In the genomic region with DNA sequence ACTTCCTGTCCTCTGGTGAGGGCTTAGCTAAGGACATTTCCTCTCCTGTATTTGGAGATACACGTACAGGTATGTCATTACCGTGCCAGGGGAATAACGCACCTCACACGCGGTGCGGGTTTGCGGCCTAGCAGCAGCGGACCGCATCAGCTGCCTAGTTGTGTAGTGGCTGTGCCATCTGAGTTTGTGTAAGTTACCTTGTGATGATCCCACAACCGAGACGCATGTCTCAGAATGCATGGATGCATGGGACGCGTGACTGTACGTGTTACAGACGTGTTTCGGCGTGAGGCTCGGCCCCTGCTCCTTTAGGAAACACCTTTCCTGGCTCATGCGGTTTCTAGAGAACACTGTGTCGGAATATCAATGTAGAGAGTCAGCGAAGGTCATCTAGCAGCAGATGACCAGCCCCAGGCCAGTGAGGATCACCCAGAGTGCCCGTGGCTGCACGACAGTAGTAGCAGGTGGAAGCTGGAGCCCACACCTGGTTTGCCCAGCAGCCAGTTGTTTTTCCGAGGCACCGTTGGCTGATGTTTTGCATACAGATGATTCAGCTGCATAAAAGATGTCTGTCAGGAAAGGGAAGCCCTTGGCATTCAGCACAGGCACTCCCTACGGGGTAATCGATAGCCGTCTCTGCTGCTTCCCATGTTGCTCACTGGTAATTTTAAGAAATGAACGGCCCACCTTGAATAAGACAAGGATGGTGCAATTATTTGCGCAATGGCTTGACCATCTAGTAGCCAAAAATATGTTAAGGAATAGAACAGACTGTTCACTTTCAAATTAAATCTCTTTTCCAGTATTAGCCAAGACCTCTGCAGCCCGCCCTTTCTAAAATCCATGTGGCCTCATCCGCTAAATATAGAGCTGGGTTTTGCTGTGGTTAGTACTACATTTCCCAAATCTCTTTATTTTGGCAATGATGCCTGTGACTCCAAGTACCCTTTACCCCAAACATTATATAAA, we compare ENCODE assay signal across 8 cellular contexts. TPM values are rescaled to one million over a fixed set of nuclear protein-coding genes. Genes with fewer than 3 reads are reported as not detected.
A peak's percentile ranks its signal among the peaks of the same experiment; 100 is the strongest.
DNase-seq lines count a peak whose midpoint lies in the region; ATAC-seq, FAIRE-seq and TF ChIP-seq lines count a peak whose summit lies in the region.

No MANE protein-coding gene starts in this region.

- intact Hi-C loops in kidney (cut with DNase I), result no loop called here

- peaks cover 18% of the 10 kb centered on the region for H3K4me1 Mint-ChIP-seq in activated T-cell treated with anti-CD3 and anti-CD28 coated beads, Interleukin-2, amount 50 U/mL, for 72 hours (ENCODE audit: low read depth)

- no peaks in the 10 kb centered on the region for H3K27me3 ChIP-seq in stomach smooth muscle (ENCODE audit: control insufficient read depth in 1 of 2, insufficient read depth in 2 of 2, low read length in 2 of 2)

- ATAC-seq in activated T-cell treated with anti-CD3 and anti-CD28 coated beads, Interleukin-2, amount 50 U/mL, for 72 hours (replicated peaks in 1 of 2), result peak; percentile 53 to 55

- peaks cover 32% of the 10 kb centered on the region for H3K27me3 Mint-ChIP-seq in activated T-cell treated with anti-CD3 and anti-CD28 coated beads, Interleukin-2, amount 50 U/mL, for 72 hours (ENCODE audit: low read depth)

- peak overlapping the region; percentile 76 to 85 for H3K27ac ChIP-seq in kidney (ENCODE audit: low read depth in 2 of 2, low read length in 2 of 2)
- no peak overlapping the region for H3K27ac ChIP-seq in stomach smooth muscle (ENCODE audit: low read length)

- no peaks in the 10 kb centered on the region for H3K9me3 Mint-ChIP-seq in activated T-cell treated with anti-CD3 and anti-CD28 coated beads, Interleukin-2, amount 50 U/mL, for 72 hours

- in situ Hi-C loops in astrocyte of the spinal cord (cut with HindIII; ENCODE audit: low sequenced_read_pairs), result no loop called here
- in situ Hi-C loops in GM13976 (cut with MboI; ENCODE audit: low sequenced_read_pairs, unreplicated experiment), result loop anchor here (25.0 kb wide), 1 partner anchor 95 kb away; no protein-coding TSS in a partner anchor

- H3K36me3 ChIP-seq in kidney (ENCODE audit: control insufficient read depth in 1 of 2, insufficient read depth in 2 of 2, low read length in 2 of 2) (no peaks in the 10 kb centered on the region), stomach smooth muscle (ENCODE audit: control insufficient read depth in 2 of 2, insufficient read depth in 2 of 2, low read length in 2 of 2) (no peaks in the 10 kb centered on the region)

- H3K4me1 ChIP-seq in kidney (ENCODE audit: control insufficient read depth in 1 of 2, insufficient read depth in 1 of 2, low read depth in 1 of 2, low read length in 2 of 2), result peaks cover 13 to 14% of the 10 kb centered on the region in 2 donors
- H3K4me1 ChIP-seq in stomach smooth muscle (ENCODE audit: control insufficient read depth, insufficient read depth, low read length), result peaks cover 17% of the 10 kb centered on the region

- H3K9me3 ChIP-seq in kidney (ENCODE audit: control insufficient read depth in 1 of 2, low read length in 2 of 2) (no peaks in the 10 kb centered on the region), stomach smooth muscle (ENCODE audit: control insufficient read depth in 2 of 2, low read length in 2 of 2) (no peaks in the 10 kb centered on the region)

- TF ChIP-seq POLR2A in NB4 (IDR thresholded peaks at IDR 0.05; ENCODE audit: extremely low read depth, insufficient read length), result no peak

- peak overlapping the region; percentile 91 to 94 for H3K4me3 Mint-ChIP-seq in activated T-cell treated with anti-CD3 and anti-CD28 coated beads, Interleukin-2, amount 50 U/mL, for 72 hours

- peak overlapping the region; percentile 71 for H3K27ac Mint-ChIP-seq in activated T-cell treated with anti-CD3 and anti-CD28 coated beads, Interleukin-2, amount 50 U/mL, for 72 hours

- H3K9ac ChIP-seq in kidney (ENCODE audit: low read length in 2 of 2) (peak overlapping the region; percentile 71 to 96), stomach smooth muscle (ENCODE audit: low read length in 2 of 2) (peak overlapping the region; percentile 87)

- no peaks in the 10 kb centered on the region for H3K36me3 Mint-ChIP-seq in activated T-cell treated with anti-CD3 and anti-CD28 coated beads, Interleukin-2, amount 50 U/mL, for 72 hours (ENCODE audit: insufficient read depth in 2 of 2)

- TF ChIP-seq CTCF in NB4 (IDR thresholded peaks at IDR 0.05; ENCODE audit: low read depth, low read length), result no peak
- no peak for TF ChIP-seq CTCF in astrocyte of the spinal cord (IDR thresholded peaks at IDR 0.05; ENCODE audit: low read depth, low read length)
- no peak for TF ChIP-seq CTCF in kidney (IDR thresholded peaks at IDR 0.05; ENCODE audit: borderline replicate concordance, extremely low read depth, insufficient read depth)
- TF ChIP-seq CTCF in GM13976 (IDR thresholded peaks at IDR 0.05; ENCODE audit: borderline replicate concordance, control extremely low read depth, extremely low read depth, insufficient read depth, missing control alignments), result no peak

- H3K4me3 ChIP-seq in NB4 (ENCODE audit: low read depth, low read length) (peak overlapping the region; percentile 71), astrocyte of the spinal cord (ENCODE audit: low read depth, low read length) (peak overlapping the region; percentile 53), kidney (ENCODE audit: low read length in 2 of 2) (peak overlapping the region; percentile 96 to 99), stomach smooth muscle (ENCODE audit: low read length in 2 of 2) (peak overlapping the region; percentile 90 to 99)

- DNase-seq in activated T-cell treated with anti-CD3 and anti-CD28 coated beads, Interleukin-2, amount 50 U/mL, for 72 hours, result peak in 1 of 2 donors; percentile 14
- no peak for DNase-seq in activated T-cell treated with anti-CD3 and anti-CD28 coated beads for 4 hours
- peak; percentile 28 for DNase-seq in NB4 (ENCODE audit: low read depth)
- DNase-seq in astrocyte of the spinal cord (ENCODE audit: low read depth, low spot score), result no peak
- DNase-seq in kidney, result no peak
- no peak for DNase-seq in T-helper 9 cell
- DNase-seq in GM13976 (ENCODE audit: low spot score), result no peak

- no peak for FAIRE-seq in kidney (lab: Jason Lieb, UNC)

RNA-seq across cellular contexts. Expression of gene CLTCL1, which starts 1.0 kb away (rescaled TPM):
- total RNA-seq in activated T-cell treated with anti-CD3 and anti-CD28 coated beads, Interleukin-2, amount 50 U/mL, for 72 hours, result 1 to 10 TPM in 1 of 2 donors, under 1 TPM in 1; 0.99 to 2.1 TPM
- total RNA-seq in kidney, result 6.3 TPM
- polyA plus RNA-seq in kidney (ENCODE audit: insufficient read depth, low read depth, low replicate concordance), result 4.0 TPM
